Comparison of ENCODE assay signal across 23 cellular contexts in genomic region chr10:126519188-126519587, GRCh38.
"Had no signal": no experiment of that assay in that cellular context is flagged by ENCODE, and none has a peak within 500 bp of the region (broad histone marks: within the 10 kb centered on the region; RNA-seq: fewer than 3 reads in every experiment).

No MANE protein-coding gene starts in this region.

- FAIRE-seq: endometrium, kidney had no signal

- H3K27ac Mint-ChIP-seq: effector memory CD8-positive, alpha-beta T cell; natural killer cell; stimulated activated effector memory CD8-positive, alpha-beta T cell treated with anti-CD3 and anti-CD28 coated beads, Interleukin-12 subunit alpha, Interleukin-12 subunit beta, amount 100 ng/mL, for 72 hours had no signal

- ATAC-seq: effector memory CD8-positive, alpha-beta T cell; gastrocnemius medialis; natural killer cell; sciatic nerve had no signal

- H3K4me3 Mint-ChIP-seq: effector memory CD8-positive, alpha-beta T cell; natural killer cell; stimulated activated effector memory CD8-positive, alpha-beta T cell treated with anti-CD3 and anti-CD28 coated beads, Interleukin-12 subunit alpha, Interleukin-12 subunit beta, amount 100 ng/mL, for 72 hours; type B pancreatic cell had no signal

- H3K4me1 ChIP-seq: gastrocnemius medialis, left ventricle myocardium inferior, lower lobe of right lung, testis, tibial artery had no signal

- H3K36me3 ChIP-seq: gastrocnemius medialis, left ventricle myocardium inferior, lower lobe of right lung, ovary, tibial artery had no signal

- H3K27ac ChIP-seq: gastrocnemius medialis, hepatocyte, left ventricle myocardium inferior, lower lobe of right lung, ovary, testis, tibial artery had no signal

- H3K9me3 ChIP-seq: gastrocnemius medialis, left ventricle myocardium inferior, lower lobe of right lung, ovary, testis, tibial artery had no signal

- H3K36me3 Mint-ChIP-seq: natural killer cell; stimulated activated effector memory CD8-positive, alpha-beta T cell treated with anti-CD3 and anti-CD28 coated beads, Interleukin-12 subunit alpha, Interleukin-12 subunit beta, amount 100 ng/mL, for 72 hours; type B pancreatic cell had no signal

- H3K27me3 ChIP-seq: gastrocnemius medialis, hepatocyte, ovary, testis had no signal

- H3K4me1 Mint-ChIP-seq: natural killer cell; stimulated activated effector memory CD8-positive, alpha-beta T cell treated with anti-CD3 and anti-CD28 coated beads, Interleukin-12 subunit alpha, Interleukin-12 subunit beta, amount 100 ng/mL, for 72 hours had no signal

- H3K4me3 ChIP-seq: gastrocnemius medialis, hepatocyte, left ventricle myocardium inferior, lower lobe of right lung, ovary, smooth muscle cell, testis, tibial artery had no signal

- DNase-seq: cortex of kidney; effector memory CD8-positive, alpha-beta T cell; gastrocnemius medialis; kidney; left ventricle myocardium inferior; lower lobe of right lung; natural killer cell; occipital lobe; ovary; retina; stimulated activated CD4-positive, alpha-beta T cell treated with anti-CD3 and anti-CD28 coated beads, Interleukin-12 subunit alpha, Interleukin-12 subunit beta, amount 100 ng/mL, for 4 hours; stimulated activated CD4-positive, alpha-beta T cell treated with anti-CD3 and anti-CD28 coated beads, Interleukin-2, amount 100 ng/mL, for 24 hours; stimulated activated CD4-positive, alpha-beta T cell treated with anti-CD3 and anti-CD28 coated beads, Interleukin-4, amount 100 ng/mL, for 24 hours; stimulated activated naive CD4-positive, alpha-beta T cell treated with Interleukin-2 at 50 U/mL for 16 hours; substantia nigra; testis; tibial artery had no signal

- H3K9me3 Mint-ChIP-seq: natural killer cell; stimulated activated effector memory CD8-positive, alpha-beta T cell treated with anti-CD3 and anti-CD28 coated beads, Interleukin-12 subunit alpha, Interleukin-12 subunit beta, amount 100 ng/mL, for 72 hours; type B pancreatic cell had no signal
